Comparison of ENCODE assay signal across 8 cellular contexts in the genomic region with DNA sequence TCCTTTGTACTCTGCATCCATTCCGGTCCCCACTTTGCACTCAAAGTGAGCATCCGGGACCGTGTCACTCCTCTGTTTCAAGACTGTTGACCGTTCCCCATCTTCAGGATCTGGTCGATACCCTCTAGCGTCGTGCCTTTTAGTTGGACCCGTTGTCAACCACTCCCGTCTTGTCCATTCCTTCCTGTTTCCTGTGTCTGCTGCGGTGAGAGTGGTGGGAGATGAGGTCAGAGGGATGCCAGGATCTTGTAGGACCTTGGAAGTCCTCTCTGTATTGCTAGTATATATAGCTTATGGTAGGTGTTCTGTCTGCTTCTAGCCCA. TPM values are rescaled to one million over a fixed set of nuclear protein-coding genes. Genes with fewer than 3 reads are reported as not detected.
DNase-seq lines count a peak whose midpoint lies in the region; ATAC-seq, FAIRE-seq and TF ChIP-seq lines count a peak whose summit lies in the region.

No MANE protein-coding gene starts in this region.

- peak overlapping the region; percentile 94 for H2AFZ ChIP-seq in keratinocyte (ENCODE audit: control insufficient read depth, low read length)

- DNase-seq in left cardiac atrium (no peak), left ventricle myocardium superior (no peak), keratinocyte (ENCODE audit: low read depth, low spot score) (no peak), cerebellum (ENCODE audit: low spot score) (no peak)
- DNase-seq in Jurkat, Clone E6-1 (ENCODE audit: low read depth, low spot score) = no peak
- DNase-seq in effector CD8-positive, alpha-beta T cell (lab: John Stamatoyannopoulos, UW) = no peak

- H3K9ac ChIP-seq in keratinocyte (ENCODE audit: control insufficient read depth, extremely low read depth, insufficient read depth, low read length) = peak overlapping the region; percentile 85
- peak overlapping the region; percentile 61 to 96 for H3K9ac ChIP-seq in stomach smooth muscle (ENCODE audit: low read length in 2 of 2)

- no peaks in the 10 kb centered on the region for H3K9me3 ChIP-seq in keratinocyte (ENCODE audit: control insufficient read depth, low read depth, low read length)
- H3K9me3 ChIP-seq in stomach smooth muscle (ENCODE audit: control insufficient read depth in 2 of 2, low read length in 2 of 2) = no peaks in the 10 kb centered on the region

- H3K36me3 ChIP-seq in keratinocyte (ENCODE audit: control insufficient read depth in 2 of 2, extremely low read depth in 1 of 2, insufficient read depth in 2 of 2, low read length in 2 of 2) (peaks cover 0 to 10% of the 10 kb centered on the region in 2 experiments), stomach smooth muscle (ENCODE audit: control insufficient read depth in 2 of 2, insufficient read depth in 2 of 2, low read length in 2 of 2) (peaks cover 0 to 3% of the 10 kb centered on the region in 2 donors)

- H4K20me1 ChIP-seq in keratinocyte (ENCODE audit: control insufficient read depth, extremely low read depth, insufficient read depth, low read length) = no peaks in the 10 kb centered on the region

- intact Hi-C loops in left cardiac atrium (cut with DNase I) = no loop called here
- intact Hi-C loops in left ventricle myocardium superior (cut with micrococcal nuclease) = no loop called here

- peak overlapping the region; percentile 100 for H3K4me3 ChIP-seq in Jurkat, Clone E6-1 (ENCODE audit: low read length)
- H3K4me3 ChIP-seq in keratinocyte (ENCODE audit: control insufficient read depth in 2 of 3, extremely low read depth in 1 of 3, insufficient read depth in 2 of 3, low read depth in 1 of 3, low read length in 3 of 3) (peak overlapping the region; percentile 71 to 95 (median 83)), stomach smooth muscle (ENCODE audit: low read length in 2 of 2) (peak overlapping the region; percentile 89 to 99)

- H3K4me2 ChIP-seq in keratinocyte (ENCODE audit: control insufficient read depth, extremely low read depth, insufficient read depth, low read depth, low read length) = peak overlapping the region; percentile 55

- peak in 1 of 3 experiments; percentile 9 for TF ChIP-seq CTCF in keratinocyte (optimal IDR thresholded peaks at IDR 0.05 in 1 of 3, IDR thresholded peaks at IDR 0.05 in 1 of 3, conservative IDR thresholded peaks at IDR 0.05 in 1 of 3; ENCODE audit: extremely low read depth in 1 of 3, insufficient read depth in 2 of 3, low read length in 3 of 3)

- ATAC-seq in left cardiac atrium (peak; percentile 8 to 19), left ventricle myocardium superior (no peak)

- H3K27ac ChIP-seq in angular gyrus (ENCODE audit: low read depth, low read length) (peak overlapping the region; percentile 84), keratinocyte (ENCODE audit: control insufficient read depth, insufficient read depth, low read length) (peak overlapping the region; percentile 77), stomach smooth muscle (ENCODE audit: low read length) (peak overlapping the region; percentile 67)

- peaks cover 52% of the 10 kb centered on the region for H3K79me2 ChIP-seq in keratinocyte (ENCODE audit: control insufficient read depth, insufficient read depth, low read length)

- FAIRE-seq in keratinocyte (lab: Jason Lieb, UNC) = peak; percentile 17

- H3K9me1 ChIP-seq in keratinocyte (ENCODE audit: control insufficient read depth, extremely low read depth, insufficient read depth, low read length) = no peaks in the 10 kb centered on the region

- dilution Hi-C loops in keratinocyte (cut with MboI; ENCODE audit: extremely low pct_ligation_motif_present, low sequenced_read_pairs) = no loop called here

- H3K4me1 ChIP-seq in keratinocyte (ENCODE audit: control insufficient read depth, extremely low read depth, insufficient read depth, low read length) (peaks cover 9% of the 10 kb centered on the region), stomach smooth muscle (ENCODE audit: control insufficient read depth, insufficient read depth, low read length) (peaks cover 15% of the 10 kb centered on the region)

- H3K27me3 ChIP-seq in keratinocyte (ENCODE audit: control insufficient read depth, extremely low read depth, insufficient read depth, low read length) = no peaks in the 10 kb centered on the region
- H3K27me3 ChIP-seq in stomach smooth muscle (ENCODE audit: control insufficient read depth in 1 of 2, insufficient read depth in 2 of 2, low read length in 2 of 2) = no peaks in the 10 kb centered on the region

RNA-seq across cellular contexts. Expression of a gene that starts 0.6 kb away (rescaled TPM):
- total RNA-seq in left cardiac atrium (10 to 100 TPM; 84.8 to 95.0 TPM), left ventricle myocardium superior (96.2 TPM), cerebellum (61.2 TPM)
- 156 TPM for polyA plus RNA-seq in Jurkat, Clone E6-1 (2012; ENCODE audit: insufficient read depth, insufficient read length)
- polyA plus RNA-seq in keratinocyte = 279 to 295 TPM (median 280 TPM) in 3 replicates
- polyA plus RNA-seq in keratinocyte (2011; ENCODE audit: low read depth) = 20.1 TPM
- polyA plus RNA-seq in keratinocyte (2011; cell fraction: cytosol; rRNA removed) = 217 and 309 TPM in 2 replicates
- 65.6 and 71.4 TPM in 2 replicates for polyA plus RNA-seq in keratinocyte (2011; cell fraction: nucleus; rRNA removed)
- polyA plus RNA-seq in keratinocyte (2012; ENCODE audit: low replicate concordance) = 202 and 211 TPM in 2 replicates
- 64.4 to 124 TPM (median 95.1 TPM) in 3 replicates for polyA minus RNA-seq in keratinocyte
- 65.8 TPM for polyA minus RNA-seq in keratinocyte (2011; cell fraction: cytosol; rRNA and poly(A)+ RNA removed)
- 20.9 and 27.1 TPM in 2 replicates for polyA minus RNA-seq in keratinocyte (2011; cell fraction: nucleus; rRNA and poly(A)+ RNA removed)

RNA-seq across cellular contexts. Expression of a gene that starts 8.0 kb away (rescaled TPM):
- total RNA-seq in left cardiac atrium (not detected), left ventricle myocardium superior (not detected), cerebellum (not detected)
- polyA plus RNA-seq in Jurkat, Clone E6-1 (2012; ENCODE audit: insufficient read depth, insufficient read length) = not detected
- not detected in 3 replicates for polyA plus RNA-seq in keratinocyte
- polyA plus RNA-seq in keratinocyte (2011; ENCODE audit: low read depth) = not detected
- not detected in 2 replicates for polyA plus RNA-seq in keratinocyte (2011; cell fraction: cytosol; rRNA removed)
- polyA plus RNA-seq in keratinocyte (2011; cell fraction: nucleus; rRNA removed) = not detected in 2 replicates
- polyA plus RNA-seq in keratinocyte (2012; ENCODE audit: low replicate concordance) = not detected in 2 replicates
- polyA minus RNA-seq in keratinocyte = not detected in 3 replicates
- polyA minus RNA-seq in keratinocyte (2011; cell fraction: cytosol; rRNA and poly(A)+ RNA removed) = not detected
- not detected in 2 replicates for polyA minus RNA-seq in keratinocyte (2011; cell fraction: nucleus; rRNA and poly(A)+ RNA removed)

RNA-seq across cellular contexts. Expression of a gene that starts 25.5 kb away (rescaled TPM):
- total RNA-seq in left cardiac atrium (10 to 100 TPM; 15.3 to 16.3 TPM), left ventricle myocardium superior (11.1 TPM), cerebellum (80.1 TPM)
- 42.9 TPM for polyA plus RNA-seq in Jurkat, Clone E6-1 (2012; ENCODE audit: insufficient read depth, insufficient read length)
- 13.5 to 18.3 TPM (median 13.5 TPM) in 3 replicates for polyA plus RNA-seq in keratinocyte
- polyA plus RNA-seq in keratinocyte (2011; ENCODE audit: low read depth) = 12.3 TPM
- polyA plus RNA-seq in keratinocyte (2011; cell fraction: cytosol; rRNA removed) = 9.6 and 12.0 TPM in 2 replicates
- 19.8 and 20.9 TPM in 2 replicates for polyA plus RNA-seq in keratinocyte (2011; cell fraction: nucleus; rRNA removed)
- 23.9 and 25.4 TPM in 2 replicates for polyA plus RNA-seq in keratinocyte (2012; ENCODE audit: low replicate concordance)
- 12.5 to 20.0 TPM (median 18.7 TPM) in 3 replicates for polyA minus RNA-seq in keratinocyte
- 15.2 TPM for polyA minus RNA-seq in keratinocyte (2011; cell fraction: cytosol; rRNA and poly(A)+ RNA removed)
- polyA minus RNA-seq in keratinocyte (2011; cell fraction: nucleus; rRNA and poly(A)+ RNA removed) = 5.7 and 9.9 TPM in 2 replicates

RNA-seq across cellular contexts. Expression of a gene that starts 48.6 kb away (rescaled TPM):
- total RNA-seq in left cardiac atrium (1 to 10 TPM; 1.7 to 1.8 TPM), left ventricle myocardium superior (1.3 TPM), cerebellum (1.5 TPM)
- polyA plus RNA-seq in Jurkat, Clone E6-1 (2012; ENCODE audit: insufficient read depth, insufficient read length) = 0.25 TPM
- polyA plus RNA-seq in keratinocyte = 3.5 to 6.2 TPM (median 5.3 TPM) in 3 replicates
- polyA plus RNA-seq in keratinocyte (2011; ENCODE audit: low read depth) = 2.1 TPM
- 4.0 and 5.0 TPM in 2 replicates for polyA plus RNA-seq in keratinocyte (2011; cell fraction: cytosol; rRNA removed)
- 7.8 and 8.2 TPM in 2 replicates for polyA plus RNA-seq in keratinocyte (2011; cell fraction: nucleus; rRNA removed)
- polyA plus RNA-seq in keratinocyte (2012; ENCODE audit: low replicate concordance) = 2.5 and 4.7 TPM in 2 replicates
- polyA minus RNA-seq in keratinocyte = 2.7 to 6.3 TPM (median 5.2 TPM) in 3 replicates
- 4.6 TPM for polyA minus RNA-seq in keratinocyte (2011; cell fraction: cytosol; rRNA and poly(A)+ RNA removed)
- polyA minus RNA-seq in keratinocyte (2011; cell fraction: nucleus; rRNA and poly(A)+ RNA removed) = 7.2 and 8.1 TPM in 2 replicates
